ENCODE assay signal across 29 cellular contexts in the genomic region with DNA sequence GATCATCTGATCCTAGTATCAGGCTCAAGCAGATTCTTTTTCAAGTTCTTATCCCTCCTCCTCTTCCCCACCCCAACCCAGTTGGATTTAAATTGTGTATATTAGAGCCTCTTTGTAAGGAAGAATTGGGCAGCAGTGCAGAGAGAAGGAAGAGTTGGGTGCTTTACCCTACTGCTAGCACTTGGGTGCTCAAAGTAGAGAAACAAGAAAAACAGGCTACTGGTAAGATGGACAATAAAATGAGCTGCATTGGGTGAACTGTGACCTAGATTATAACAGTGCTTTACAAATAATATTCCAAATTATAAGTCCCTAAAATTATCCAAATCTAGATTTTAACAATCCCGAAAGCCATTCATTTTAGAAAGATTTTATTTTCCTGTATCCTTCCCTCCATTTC.
"Had no signal": no experiment of that assay in that cellular context is flagged by ENCODE, and none has a peak within 500 bp of the region (broad histone marks: within the 10 kb centered on the region; RNA-seq: fewer than 3 reads in every experiment).

No MANE protein-coding gene starts in this region.

- H3K4me2 ChIP-seq: PC-9, SK-N-SH had no signal

- H3K4me3 Mint-ChIP-seq: activated CD4-positive, alpha-beta T cell treated with anti-CD3 and anti-CD28 coated beads for 36 hours; activated CD4-positive, alpha-beta T cell treated with anti-CD3 and anti-CD28 coated beads, Interleukin-2, amount 10 ng/mL, durations not matched to agents 7 days and 5 days; activated CD8-positive, alpha-beta T cell treated with anti-CD3 and anti-CD28 coated beads, Interleukin-2, amount 10 ng/mL, durations not matched to agents 7 days and 5 days; activated naive CD4-positive, alpha-beta T cell treated with anti-CD3 and anti-CD28 coated beads, Interleukin-2, amount 50 U/mL, for 24 hours; activated naive CD8-positive, alpha-beta T cell treated with anti-CD3 and anti-CD28 coated beads, Interleukin-2, amount 10 ng/mL, durations not matched to agents 7 days and 5 days; activated T-cell treated with anti-CD3 and anti-CD28 coated beads, Interleukin-2, amount 50 U/mL, for 24 hours; central memory CD8-positive, alpha-beta T cell; T-helper 1 cell treated with Interleukin-12 subunit alpha and Interleukin-12 subunit beta and Interleukin-4 antibody, amounts not matched to agents 30 μg/mL and 1 μg/mL, for 36 hours; T-helper 2 cell treated with Interferon-gamma antibody and Interleukin-4, amounts not matched to agents 5 μg/mL and 100 μg/mL, for 36 hours; WTC11 had no signal

- H3K27me3 Mint-ChIP-seq: activated CD4-positive, alpha-beta T cell treated with anti-CD3 and anti-CD28 coated beads for 36 hours; activated CD4-positive, alpha-beta T cell treated with anti-CD3 and anti-CD28 coated beads, Interleukin-2, amount 10 ng/mL, durations not matched to agents 7 days and 5 days; activated naive CD4-positive, alpha-beta T cell treated with anti-CD3 and anti-CD28 coated beads, Interleukin-2, amount 50 U/mL, for 24 hours; activated naive CD8-positive, alpha-beta T cell treated with anti-CD3 and anti-CD28 coated beads, Interleukin-2, amount 10 ng/mL, durations not matched to agents 7 days and 5 days; activated T-cell treated with anti-CD3 and anti-CD28 coated beads, Interleukin-2, amount 50 U/mL, for 24 hours; central memory CD8-positive, alpha-beta T cell had no signal

- H3K9me2 ChIP-seq: SK-N-SH had no signal

- DNase-seq: activated CD4-positive, alpha-beta T cell treated with anti-CD3 and anti-CD28 coated beads for 36 hours; activated CD4-positive, alpha-beta T cell treated with anti-CD3 and anti-CD28 coated beads, Interleukin-2, amount 10 ng/mL, durations not matched to agents 7 days and 5 days; activated CD4-positive, alpha-beta T cell treated with anti-CD3 and anti-CD28 coated beads, Interleukin-2, amount 50 U/mL, for 48 hours; activated CD8-positive, alpha-beta T cell treated with anti-CD3 and anti-CD28 coated beads, Interleukin-2, amount 10 ng/mL, durations not matched to agents 7 days and 5 days; activated gamma-delta T cell; activated naive CD4-positive, alpha-beta T cell treated with Interleukin-2 at 50 U/mL for 16 hours; activated naive CD8-positive, alpha-beta T cell treated with anti-CD3 and anti-CD28 coated beads, Interleukin-2, amount 10 ng/mL, durations not matched to agents 7 days and 5 days; activated T-cell treated with anti-CD3 and anti-CD28 coated beads, Interleukin-2, amount 50 U/mL, for 24 hours; amygdala; NCI-H1092 treated with DMSO at 0.1 percent for 48 hours; NCI-H146; NCI-H187; NCI-H2029 treated with DMSO at 0.1 percent for 48 hours; NCI-H345; NCI-H524 treated with DMSO at 0.1 percent for 48 hours; PC-9; Right ventricle myocardium superior; SK-N-SH had no signal

- H3K4me3 ChIP-seq: ascending aorta, cardiac muscle cell, PC-9, SJSA1 had no signal

- H3K4me1 ChIP-seq: ascending aorta, SJSA1 had no signal

- H3K4me1 Mint-ChIP-seq: activated CD4-positive, alpha-beta T cell treated with anti-CD3 and anti-CD28 coated beads for 36 hours; activated CD4-positive, alpha-beta T cell treated with anti-CD3 and anti-CD28 coated beads, Interleukin-2, amount 10 ng/mL, durations not matched to agents 7 days and 5 days; activated naive CD4-positive, alpha-beta T cell treated with anti-CD3 and anti-CD28 coated beads, Interleukin-2, amount 50 U/mL, for 24 hours; activated naive CD8-positive, alpha-beta T cell treated with anti-CD3 and anti-CD28 coated beads, Interleukin-2, amount 10 ng/mL, durations not matched to agents 7 days and 5 days; central memory CD8-positive, alpha-beta T cell had no signal

- ATAC-seq: activated CD4-positive, alpha-beta T cell treated with anti-CD3 and anti-CD28 coated beads for 36 hours; activated CD4-positive, CD25-positive, alpha-beta regulatory T cell treated with anti-CD3 and anti-CD28 coated beads, Interleukin-2, amount 50 U/mL, for 24 hours; activated CD8-positive, alpha-beta T cell treated with anti-CD3 and anti-CD28 coated beads, Interleukin-2, amount 10 ng/mL, durations not matched to agents 7 days and 5 days; WTC11 had no signal

- H3K27me3 ChIP-seq: ascending aorta, cardiac muscle cell, SJSA1 had no signal

- H3K36me3 ChIP-seq: ascending aorta, cardiac muscle cell, SJSA1 had no signal

- H3K36me3 Mint-ChIP-seq: activated naive CD4-positive, alpha-beta T cell treated with anti-CD3 and anti-CD28 coated beads, Interleukin-2, amount 50 U/mL, for 24 hours; activated naive CD8-positive, alpha-beta T cell treated with anti-CD3 and anti-CD28 coated beads, Interleukin-2, amount 10 ng/mL, durations not matched to agents 7 days and 5 days; WTC11 had no signal

- H3K9ac ChIP-seq: SK-N-SH had no signal

- H3K9me3 ChIP-seq: ascending aorta, SJSA1, SK-N-SH had no signal

- H3K27ac ChIP-seq: ascending aorta, cardiac muscle cell, PC-9, RWPE1, SJSA1 had no signal

- H3K27ac Mint-ChIP-seq: activated CD4-positive, alpha-beta T cell treated with anti-CD3 and anti-CD28 coated beads for 36 hours; activated CD4-positive, alpha-beta T cell treated with anti-CD3 and anti-CD28 coated beads, Interleukin-2, amount 10 ng/mL, durations not matched to agents 7 days and 5 days; activated CD8-positive, alpha-beta T cell treated with anti-CD3 and anti-CD28 coated beads, Interleukin-2, amount 10 ng/mL, durations not matched to agents 7 days and 5 days; activated naive CD4-positive, alpha-beta T cell treated with anti-CD3 and anti-CD28 coated beads, Interleukin-2, amount 50 U/mL, for 24 hours; activated naive CD8-positive, alpha-beta T cell treated with anti-CD3 and anti-CD28 coated beads, Interleukin-2, amount 10 ng/mL, durations not matched to agents 7 days and 5 days; activated T-cell treated with anti-CD3 and anti-CD28 coated beads, Interleukin-2, amount 50 U/mL, for 24 hours; activated T-helper 2 cell treated with anti-CD3 and anti-CD28 coated beads, Interferon-gamma antibody, Interleukin-2, Interleukin-4, amounts not matched to agents 10 μg/mL and 5 μg/mL and 100 μg/mL, durations not matched to agents 14 hours and 24 hours and 36 hours; T-helper 1 cell treated with Interleukin-12 subunit alpha and Interleukin-12 subunit beta and Interleukin-4 antibody, amounts not matched to agents 30 μg/mL and 1 μg/mL, for 36 hours; T-helper 2 cell treated with Interferon-gamma antibody and Interleukin-4, amounts not matched to agents 5 μg/mL and 100 μg/mL, for 36 hours; WTC11 had no signal

- H2AFZ ChIP-seq: PC-9 had no signal
